ENCODE assay signal across 18 cellular contexts in genomic region chrX:126164689-126165400, GRCh38. TPM values are rescaled to one million over a fixed set of nuclear protein-coding genes. Genes with fewer than 3 reads are reported as not detected.
"Had no signal": no experiment of that assay in that cellular context is flagged by ENCODE, and none has a peak within 500 bp of the region (broad histone marks: within the 10 kb centered on the region; RNA-seq: fewer than 3 reads in every experiment).

No MANE protein-coding gene starts in this region.

- H3K4me3 Mint-ChIP-seq: activated B cell treated with CpG ODN at 0.5 μM for 24 hours; activated CD8-positive, alpha-beta T cell treated with anti-CD3 and anti-CD28 coated beads for 36 hours; activated T-helper 1 cell treated with anti-CD3 and anti-CD28 coated beads, Interleukin-12 subunit alpha, Interleukin-12 subunit beta, Interleukin-2, Interleukin-4 antibody, amounts not matched to agents 30 ng/mL and 10 ng/mL and 1 ng/mL, durations not matched to agents 14 hours and 24 hours and 36 hours; stimulated activated naive B cell treated with anti-CD40 and anti-IgM and Interleukin-4, amounts not matched to agents 10 μg/mL and 1 μg/mL and 100 μg/mL, for 72 hours had no signal

- H3K79me2 ChIP-seq: hepatocyte had no signal

- H3K4me1 Mint-ChIP-seq: activated B cell treated with CpG ODN at 0.5 μM for 24 hours; naive B cell; stimulated activated naive B cell treated with anti-CD40 and anti-IgM and Interleukin-4, amounts not matched to agents 10 μg/mL and 1 μg/mL and 100 μg/mL, for 72 hours had no signal

- ATAC-seq: activated CD8-positive, alpha-beta T cell treated with anti-CD3 and anti-CD28 coated beads for 36 hours; left lung; stimulated activated naive B cell treated with anti-CD40 and anti-IgM and Interleukin-4, amounts not matched to agents 10 μg/mL and 1 μg/mL and 100 μg/mL, for 72 hours had no signal

- DNase-seq: activated B cell treated with CpG ODN at 0.5 μM for 24 hours; activated naive CD4-positive, alpha-beta T cell treated with Interleukin-2 at 50 U/mL for 16 hours; adrenal gland; mammary epithelial cell; naive B cell; stimulated activated CD4-positive, alpha-beta T cell treated with anti-CD3 and anti-CD28 coated beads, Interleukin-2, amount 100 ng/mL, for 48 hours; stimulated activated naive B cell treated with anti-CD40 and anti-IgM and Interleukin-4, amounts not matched to agents 10 μg/mL and 1 μg/mL and 100 μg/mL, for 72 hours; trophoblast cell had no signal

- H3K36me3 Mint-ChIP-seq: naive B cell; stimulated activated naive B cell treated with anti-CD40 and anti-IgM and Interleukin-4, amounts not matched to agents 10 μg/mL and 1 μg/mL and 100 μg/mL, for 72 hours had no signal

- H3K27me3 ChIP-seq: adrenal gland, esophagus muscularis mucosa, hepatocyte had no signal

- H3K27ac ChIP-seq: adrenal gland, coronary artery, esophagus muscularis mucosa, hepatocyte, left lung had no signal

- H2AFZ ChIP-seq: hepatocyte had no signal

- H3K4me1 ChIP-seq: adrenal gland, left lung had no signal

- H3K27ac Mint-ChIP-seq: activated B cell treated with CpG ODN at 0.5 μM for 24 hours; activated CD8-positive, alpha-beta T cell treated with anti-CD3 and anti-CD28 coated beads for 36 hours; activated T-helper 1 cell treated with anti-CD3 and anti-CD28 coated beads, Interleukin-12 subunit alpha, Interleukin-12 subunit beta, Interleukin-2, Interleukin-4 antibody, amounts not matched to agents 30 ng/mL and 10 ng/mL and 1 ng/mL, durations not matched to agents 14 hours and 24 hours and 36 hours; naive B cell; stimulated activated naive B cell treated with anti-CD40 and anti-IgM and Interleukin-4, amounts not matched to agents 10 μg/mL and 1 μg/mL and 100 μg/mL, for 72 hours had no signal

- H3K4me3 ChIP-seq: adrenal gland, hepatocyte, left lung had no signal

- H3K27me3 Mint-ChIP-seq: activated B cell treated with CpG ODN at 0.5 μM for 24 hours had no signal

- H3K9me3 ChIP-seq: adrenal gland, esophagus muscularis mucosa, left lung had no signal

- FAIRE-seq: keratinocyte, TTC549 had no signal

- H3K9me3 Mint-ChIP-seq: activated B cell treated with CpG ODN at 0.5 μM for 24 hours; activated CD8-positive, alpha-beta T cell treated with anti-CD3 and anti-CD28 coated beads for 36 hours; activated T-helper 1 cell treated with anti-CD3 and anti-CD28 coated beads, Interleukin-12 subunit alpha, Interleukin-12 subunit beta, Interleukin-2, Interleukin-4 antibody, amounts not matched to agents 30 ng/mL and 10 ng/mL and 1 ng/mL, durations not matched to agents 14 hours and 24 hours and 36 hours had no signal

- H3K36me3 ChIP-seq: adrenal gland, esophagus muscularis mucosa, left lung had no signal

RNA-seq across cellular contexts. Expression of gene DCAF12L2, which starts 1.2 kb away (rescaled TPM):
- total RNA-seq: activated B cell treated with CpG ODN at 0.5 μM for 24 hours; activated CD8-positive, alpha-beta T cell treated with anti-CD3 and anti-CD28 coated beads for 36 hours; activated T-helper 1 cell treated with anti-CD3 and anti-CD28 coated beads, Interleukin-12 subunit alpha, Interleukin-12 subunit beta, Interleukin-2, Interleukin-4 antibody, amounts not matched to agents 30 ng/mL and 10 ng/mL and 1 ng/mL, durations not matched to agents 14 hours and 24 hours and 36 hours; mammary epithelial cell; mononuclear cell; pulmonary artery endothelial cell had no signal
- polyA plus RNA-seq: hepatocyte, mammary epithelial cell had no signal
